Comparison of ENCODE assay signal across 7 cellular contexts in genomic region chr5:68456756-68457217, GRCh38.
DNase-seq lines count a peak whose midpoint lies in the region; ATAC-seq and TF ChIP-seq lines count a peak whose summit lies in the region.

No MANE protein-coding gene starts in this region.

- H3K4me3 ChIP-seq in Panc1 (ENCODE audit: low read depth in 2 of 2, low read length in 2 of 2) (no peak overlapping the region), fibroblast of the aortic adventitia (ENCODE audit: low read depth, low read length) (no peak overlapping the region), gastrocnemius medialis (no peak overlapping the region)

- H3K9me3 ChIP-seq in Panc1 (ENCODE audit: control insufficient read depth, insufficient read depth, low read depth, low read length) = no peaks in the 10 kb centered on the region
- no peaks in the 10 kb centered on the region for H3K9me3 ChIP-seq in gastrocnemius medialis

- TF ChIP-seq CTCF in Panc1 (IDR thresholded peaks at IDR 0.05) (no peak), fibroblast of the aortic adventitia (IDR thresholded peaks at IDR 0.05; ENCODE audit: insufficient read depth, low read length) (no peak), gastrocnemius medialis (IDR thresholded peaks at IDR 0.05 in 4 of 5, conservative IDR thresholded peaks at IDR 0.05 in 1 of 5) (no peak)

- H3K36me3 ChIP-seq in Panc1 (ENCODE audit: control insufficient read depth, insufficient read depth, low read length) (no peaks in the 10 kb centered on the region), gastrocnemius medialis (no peaks in the 10 kb centered on the region)

- TF ChIP-seq POLR2A in gastrocnemius medialis (IDR thresholded peaks at IDR 0.05) = no peak

- ATAC-seq in Panc1 (no peak), gastrocnemius medialis (peak; percentile 88 to 92), GM18861 (IDR thresholded peaks at IDR 0.05; ENCODE audit: unreplicated experiment) (no peak), GM21717 (IDR thresholded peaks at IDR 0.05; ENCODE audit: unreplicated experiment) (no peak)
- no peak for ATAC-seq in activated CD4-positive, CD25-positive, alpha-beta regulatory T cell treated with anti-CD3 and anti-CD28 coated beads, Interleukin-2, amount 50 U/mL, for 24 hours

- BruUV-seq in Panc1 (replicated peaks; lab: Mats Ljungman, UMichigan) = no TSS peak

- POLR2A ChIA-PET in Panc1 (lab: Charles Lee) = no interaction called here

- in situ Hi-C loops in Panc1 (cut with HindIII; ENCODE audit: low pct_unique_long_range_greater_than_20kb, low sequenced_read_pairs) (no loop called here), gastrocnemius medialis (cut with MboI; ENCODE audit: low sequenced_read_pairs in 4 of 4) (loop anchor here in 3 of 4 donors (5.0 to 25.0 kb wide), 4 partner anchors 169 to 1219 kb away; no protein-coding TSS in a partner anchor)

- intact Hi-C loops in Panc1 (cut with micrococcal nuclease; ENCODE audit: unreplicated experiment) = no loop called here
- intact Hi-C loops in gastrocnemius medialis (cut with DNase I; ENCODE audit: low total_unique reads) = loop anchor here (5.0 to 10.0 kb wide), 2 partner anchors 256 to 1212 kb away; no protein-coding TSS in a partner anchor

- no peak overlapping the region for H3K27ac ChIP-seq in Panc1 (ENCODE audit: low read length)
- H3K27ac ChIP-seq in gastrocnemius medialis = peak overlapping the region in 1 of 4 donors; percentile 16

- CTCF ChIA-PET in Panc1 (lab: Charles Lee) = no interaction called here

- H3K27me3 ChIP-seq in Panc1 (ENCODE audit: control insufficient read depth, insufficient read depth, low read length) (no peaks in the 10 kb centered on the region), gastrocnemius medialis (no peaks in the 10 kb centered on the region)

- DNase-seq in HCEC 1CT = peak; percentile 56
- DNase-seq in Panc1 (ENCODE audit: low read depth, low spot score) = peak; percentile 7
- DNase-seq in fibroblast of the aortic adventitia (ENCODE audit: low read depth) = peak; percentile 38
- peak in 1 of 2 donors; percentile 48 for DNase-seq in gastrocnemius medialis

- no peaks in the 10 kb centered on the region for H3K4me1 ChIP-seq in Panc1 (ENCODE audit: control insufficient read depth, insufficient read depth, low read length)
- H3K4me1 ChIP-seq in gastrocnemius medialis = peaks cover 0 to 16% of the 10 kb centered on the region in 2 donors

Comparison
In these comparisons a context has a peak if more than half of its experiments do, and no peak if none do; other contexts are left out.
1. ATAC-seq: peak in gastrocnemius medialis (2 of 2); none in Panc1 (single experiment), activated CD4-positive, CD25-positive, alpha-beta regulatory T cell treated with anti-CD3 and anti-CD28 coated beads, Interleukin-2, amount 50 U/mL, for 24 hours (0 of 2), GM18861 (single experiment) and GM21717 (single experiment).